In genomic region chr16:2912330-2913199, GRCh38 we compare ENCODE assay signal across 8 cellular contexts. TPM values are rescaled to one million over a fixed set of nuclear protein-coding genes. Genes with fewer than 3 reads are reported as not detected.
DNase-seq lines count a peak whose midpoint lies in the region; ATAC-seq, FAIRE-seq and TF ChIP-seq lines count a peak whose summit lies in the region.

No MANE protein-coding gene starts in this region.

- H3K79me2 ChIP-seq in H1 (ENCODE audit: control insufficient read depth in 1 of 2, insufficient read depth in 2 of 2, low read length in 2 of 2): peaks cover 0 to 2% of the 10 kb centered on the region in 2 experiments; a peak in 1 of 4 replicates

- no peak overlapping the region for H2BK12ac ChIP-seq in H1 (ENCODE audit: low read depth, low read length)

- H3K27ac ChIP-seq in H1 (ENCODE audit: low read depth, low read length) (no peak overlapping the region), mesodermal cell (ENCODE audit: low read depth, low read length, severe bottlenecking) (no peak overlapping the region), stomach smooth muscle (ENCODE audit: low read length) (peak overlapping the region; percentile 79)

- H3K18ac ChIP-seq in H1 (ENCODE audit: extremely low read depth, low read length): no peak overlapping the region; the same call in 1 of the 2 replicates

- H3K4me1 ChIP-seq in H1 (replicated peaks in 1 of 4; ENCODE audit: control insufficient read depth in 3 of 4, insufficient read depth in 4 of 4, low read length in 3 of 4): peaks cover 0 to 6% (median 2%) of the 10 kb centered on the region in 4 experiments; a peak in 3 of 7 replicates
- H3K4me1 ChIP-seq in mesodermal cell (ENCODE audit: control insufficient read depth, insufficient read depth, low read length, poor library complexity, severe bottlenecking): peaks cover 10% of the 10 kb centered on the region
- H3K4me1 ChIP-seq in stomach smooth muscle (ENCODE audit: control insufficient read depth, insufficient read depth, low read length): peaks cover 19% of the 10 kb centered on the region

- no peak overlapping the region for H2BK20ac ChIP-seq in H1 (ENCODE audit: low read length)

- POLR2A ChIA-PET in H1 (lab: Charles Lee; ENCODE audit: partially characterized antibody): interaction anchor here (0.7 to 2.6 kb wide), 6 partner anchors 13 to 161 kb away, joined by 3 to 11 read pairs (median 4); partner anchors contain the start of genes PAQR4 and SRRM2

- H3K36me3 ChIP-seq in H1 (ENCODE audit: control insufficient read depth in 2 of 4, insufficient read depth in 4 of 4, low read length in 3 of 4) (peaks cover 0 to 4% (median 0%) of the 10 kb centered on the region in 4 experiments; a peak in 1 of 8 replicates), mesodermal cell (ENCODE audit: control insufficient read depth, insufficient read depth, low read length) (peaks cover 22% of the 10 kb centered on the region), stomach smooth muscle (ENCODE audit: control insufficient read depth in 2 of 2, insufficient read depth in 2 of 2, low read length in 2 of 2) (peaks cover 9 to 14% of the 10 kb centered on the region in 2 donors)

- no peak overlapping the region for H4K91ac ChIP-seq in H1 (replicated peaks; ENCODE audit: insufficient read length, low read length)

- no peak overlapping the region for H2BK15ac ChIP-seq in H1 (ENCODE audit: low read length)

- no peak for TF ChIP-seq EP300 in H1 (IDR thresholded peaks at IDR 0.05; ENCODE audit: borderline replicate concordance in 1 of 2, low read depth in 2 of 2, low read length in 2 of 2)

- H2AK5ac ChIP-seq in H1 (ENCODE audit: low read depth, low read length): no peak overlapping the region

- peak; percentile 18 for ATAC-seq in GM19438 (IDR thresholded peaks at IDR 0.05; ENCODE audit: low read depth, unreplicated experiment)

- no peak for TF ChIP-seq POLR2A in H1 (IDR thresholded peaks at IDR 0.05; ENCODE audit: control extremely low read depth in 1 of 2, low read depth in 2 of 2, low read length in 2 of 2)

- no peaks in the 10 kb centered on the region for H3K9me3 ChIP-seq in H1 (ENCODE audit: insufficient read depth in 2 of 2, low read depth in 1 of 2, low read length in 1 of 2)
- H3K9me3 ChIP-seq in mesodermal cell (ENCODE audit: control insufficient read depth, low read length): no peaks in the 10 kb centered on the region
- no peaks in the 10 kb centered on the region for H3K9me3 ChIP-seq in stomach smooth muscle (ENCODE audit: control insufficient read depth in 2 of 2, low read length in 2 of 2)

- H3K9ac ChIP-seq in H1 (replicated peaks in 1 of 4; ENCODE audit: extremely low read depth in 1 of 4, low read depth in 3 of 4, low read length in 3 of 4) (peak overlapping the region in 2 of 4 experiments; percentile 2 to 76; a peak in 4 of 7 replicates), stomach smooth muscle (ENCODE audit: low read length in 2 of 2) (peak overlapping the region; percentile 84 to 90)

- H3K23me2 ChIP-seq in H1 (ENCODE audit: low read depth, low read length): peaks cover 13% of the 10 kb centered on the region

- H4K20me1 ChIP-seq in H1 (replicated peaks in 1 of 2; ENCODE audit: control insufficient read depth in 1 of 2, insufficient read depth in 2 of 2, low read length in 2 of 2): no peaks in the 10 kb centered on the region

- no peak overlapping the region for H3K14ac ChIP-seq in H1 (ENCODE audit: insufficient read length)

- peak overlapping the region; percentile 86; the same call in 1 of the 2 replicates for H2AFZ ChIP-seq in H1 (ENCODE audit: low read length)

- no peak for TF ChIP-seq RAD21 in H1 (IDR thresholded peaks at IDR 0.05 in 1 of 2, conservative IDR thresholded peaks at IDR 0.05 in 1 of 2; ENCODE audit: low read depth in 2 of 2, low read length in 2 of 2)

- peak; percentile 41 for DNase-seq in AG20443 (ENCODE audit: low spot score)
- no peak for DNase-seq in Jurkat, Clone E6-1 (ENCODE audit: low read depth, low spot score)
- peak; percentile 23 for DNase-seq in activated CD4-positive, alpha-beta T cell treated with anti-CD3 and anti-CD28 coated beads, Interleukin-2, amount 50 U/mL, for 1 hour
- no peak for DNase-seq in H1 (ENCODE audit: low read depth in 1 of 2, low spot score in 2 of 2)
- no peak for DNase-seq in SK-N-DZ (ENCODE audit: low spot score)

- H2BK120ac ChIP-seq in H1 (replicated peaks; ENCODE audit: low read depth, low read length): no peak overlapping the region

- no peak overlapping the region for H3K56ac ChIP-seq in H1 (replicated peaks; ENCODE audit: insufficient read length, low read depth, low read length)

- no peak for FAIRE-seq in H1 (lab: Jason Lieb, UNC)

- H3K79me1 ChIP-seq in H1 (ENCODE audit: low read depth, low read length): no peaks in the 10 kb centered on the region; the same call in 1 of the 2 replicates

- no peak overlapping the region; the same call in 1 of the 2 replicates for H2BK5ac ChIP-seq in H1 (ENCODE audit: low read depth, low read length)

- CTCF ChIA-PET in H1 (lab: Charles Lee; ENCODE audit: partially characterized antibody): interaction anchor here (0.6 to 9.9 kb wide), 8 partner anchors 11 to 890 kb away, joined by 3 to 98 read pairs (median 8); partner anchors contain the start of gene FLYWCH2

- peak overlapping the region; percentile 72 for H3K4me3 ChIP-seq in Jurkat, Clone E6-1 (ENCODE audit: low read length)
- H3K4me3 ChIP-seq in H1 (ENCODE audit: extremely low read depth in 1 of 4, insufficient read depth in 2 of 4, low read depth in 3 of 4, low read length in 4 of 4): peak overlapping the region; percentile 56 to 87 (median 73)
- H3K4me3 ChIP-seq in mesodermal cell (ENCODE audit: extremely low read depth, insufficient read depth, low read length, poor library complexity, severe bottlenecking): peak overlapping the region; percentile 46
- peak overlapping the region; percentile 89 to 92 for H3K4me3 ChIP-seq in stomach smooth muscle (ENCODE audit: low read length in 2 of 2)

- peak overlapping the region; percentile 54; the same call in 1 of the 2 replicates for H4K8ac ChIP-seq in H1 (ENCODE audit: extremely low read depth, insufficient read depth, low read length)

- no peak overlapping the region for H4K5ac ChIP-seq in H1 (ENCODE audit: insufficient read length, low read depth, low read length)

- H3K4ac ChIP-seq in H1 (replicated peaks; ENCODE audit: insufficient read length, low read depth, low read length): no peak overlapping the region

- H3K27me3 ChIP-seq in H1 (replicated peaks in 1 of 4; ENCODE audit: control insufficient read depth in 3 of 4, extremely low read depth in 1 of 4, insufficient read depth in 3 of 4, low read length in 3 of 4) (peaks cover 0 to 9% (median 8%) of the 10 kb centered on the region in 4 experiments; a peak in 5 of 7 replicates), stomach smooth muscle (ENCODE audit: control insufficient read depth in 1 of 2, insufficient read depth in 2 of 2, low read length in 2 of 2) (no peaks in the 10 kb centered on the region)

- WGBS in H1 (ENCODE audit: extremely low coverage in 1 of 2, insufficient coverage in 1 of 2, insufficient read length in 1 of 2, insufficient replicate concordance in 2 of 2, low coverage in 1 of 2, low lambda C conversion rate in 2 of 2, missing lambda C conversion rate in 1 of 2), 2 experiments: 15% methylated on average over 37 of the region's 39 CpGs; no CpG with 5 or more reads in 1 of the 2 experiments
- WGBS in mesodermal cell (ENCODE audit: insufficient coverage in 2 of 2), 2 experiments: 10 to 17% methylated on average over 29 to 34 of the region's 39 CpGs

- TF ChIP-seq CTCF in H1 (IDR thresholded peaks at IDR 0.05; ENCODE audit: control extremely low read depth in 1 of 3, insufficient read depth in 1 of 3, low read depth in 1 of 3, low read length in 3 of 3): no peak

- H3K23ac ChIP-seq in H1 (ENCODE audit: insufficient read length): no peak overlapping the region

- peak overlapping the region; percentile 96 to 100 for H3K4me2 ChIP-seq in H1 (ENCODE audit: insufficient read depth in 1 of 2, low read depth in 2 of 2, low read length in 2 of 2)

RNA-seq across cellular contexts. Expression of gene FLYWCH1, which starts 0.8 kb away (rescaled TPM):
- polyA plus RNA-seq in Jurkat, Clone E6-1 (2012; ENCODE audit: insufficient read depth, insufficient read length): 38.8 TPM
- total RNA-seq in H1 (2021; fragmentation: NEBNext Ultra II Directional; extraction: Animal tissue kit (Norgen Biotek cat#: 25700)): 23.1 and 23.5 TPM in 2 replicates
- 12.4 and 22.2 TPM in 2 replicates for polyA plus RNA-seq in H1 (2011; rRNA removed)
- 14.3 TPM for polyA plus RNA-seq in H1 (2011; cell fraction: cytosol; rRNA removed)
- 29.4 TPM for polyA plus RNA-seq in H1 (2011; cell fraction: nucleus; rRNA removed)
- polyA plus RNA-seq in H1 (2012, experiment 1 of 2): 10.6 to 15.2 TPM (median 13.5 TPM) in 4 replicates
- 19.6 TPM for polyA plus RNA-seq in H1 (2012, experiment 2 of 2)
- 10.4 TPM for polyA plus RNA-seq in H1 (2013, experiment 1 of 2)
- polyA plus RNA-seq in H1 (2013, experiment 2 of 2): 9.2 TPM
- 5.1 and 10.5 TPM in 2 replicates for polyA minus RNA-seq in H1 (2011; rRNA and poly(A)+ RNA removed)
- polyA minus RNA-seq in H1 (2011; cell fraction: cytosol; rRNA and poly(A)+ RNA removed): 9.8 TPM
- polyA minus RNA-seq in H1 (2011; cell fraction: nucleus; rRNA and poly(A)+ RNA removed): 15.7 TPM
- polyA plus RNA-seq in mesodermal cell (2013, experiment 1 of 2): 23.1 TPM
- 19.3 TPM for polyA plus RNA-seq in mesodermal cell (2013, experiment 2 of 2)
- 8.9 and 24.9 TPM in 2 replicates for polyA plus RNA-seq in SK-N-DZ (2014; cell fraction: cytosol; rRNA removed)
- polyA plus RNA-seq in SK-N-DZ (2014; cell fraction: nucleus; rRNA removed): 16.2 and 22.0 TPM in 2 replicates

RNA-seq across cellular contexts. Expression of gene FLYWCH2, which starts 29.6 kb away (rescaled TPM):
- polyA plus RNA-seq in Jurkat, Clone E6-1 (2012; ENCODE audit: insufficient read depth, insufficient read length): 37.7 TPM
- total RNA-seq in H1 (2021; fragmentation: NEBNext Ultra II Directional; extraction: Animal tissue kit (Norgen Biotek cat#: 25700)): 16.4 and 20.2 TPM in 2 replicates
- polyA plus RNA-seq in H1 (2011; rRNA removed): 30.7 and 43.8 TPM in 2 replicates
- polyA plus RNA-seq in H1 (2011; cell fraction: cytosol; rRNA removed): 44.9 TPM
- polyA plus RNA-seq in H1 (2011; cell fraction: nucleus; rRNA removed): 27.4 TPM
- 17.1 to 25.9 TPM (median 22.0 TPM) in 4 replicates for polyA plus RNA-seq in H1 (2012, experiment 1 of 2)
- polyA plus RNA-seq in H1 (2012, experiment 2 of 2): 24.5 TPM
- polyA plus RNA-seq in H1 (2013, experiment 1 of 2): 16.8 TPM
- 16.0 TPM for polyA plus RNA-seq in H1 (2013, experiment 2 of 2)
- polyA minus RNA-seq in H1 (2011; rRNA and poly(A)+ RNA removed): 4.6 and 5.4 TPM in 2 replicates
- 14.3 TPM for polyA minus RNA-seq in H1 (2011; cell fraction: cytosol; rRNA and poly(A)+ RNA removed)
- polyA minus RNA-seq in H1 (2011; cell fraction: nucleus; rRNA and poly(A)+ RNA removed): 14.3 TPM
- polyA plus RNA-seq in mesodermal cell (2013, experiment 1 of 2): 21.0 TPM
- 13.9 TPM for polyA plus RNA-seq in mesodermal cell (2013, experiment 2 of 2)
- polyA plus RNA-seq in SK-N-DZ (2014; cell fraction: cytosol; rRNA removed): 109 and 111 TPM in 2 replicates
- polyA plus RNA-seq in SK-N-DZ (2014; cell fraction: nucleus; rRNA removed): 50.3 and 65.1 TPM in 2 replicates

RNA-seq across cellular contexts. Expression of gene KREMEN2, which starts 51.5 kb away (rescaled TPM):
- polyA plus RNA-seq in Jurkat, Clone E6-1 (2012; ENCODE audit: insufficient read depth, insufficient read length): 0.82 TPM
- total RNA-seq in H1 (2021; fragmentation: NEBNext Ultra II Directional; extraction: Animal tissue kit (Norgen Biotek cat#: 25700)): 6.6 and 7.8 TPM in 2 replicates
- 7.0 and 10.4 TPM in 2 replicates for polyA plus RNA-seq in H1 (2011; rRNA removed)
- 8.8 TPM for polyA plus RNA-seq in H1 (2011; cell fraction: cytosol; rRNA removed)
- 16.5 TPM for polyA plus RNA-seq in H1 (2011; cell fraction: nucleus; rRNA removed)
- 2.6 to 7.9 TPM (median 6.3 TPM) in 4 replicates for polyA plus RNA-seq in H1 (2012, experiment 1 of 2)
- 6.3 TPM for polyA plus RNA-seq in H1 (2012, experiment 2 of 2)
- 10.9 TPM for polyA plus RNA-seq in H1 (2013, experiment 1 of 2)
- polyA plus RNA-seq in H1 (2013, experiment 2 of 2): 10.2 TPM
- 0.32 and 0.71 TPM in 2 replicates for polyA minus RNA-seq in H1 (2011; rRNA and poly(A)+ RNA removed)
- 2.3 TPM for polyA minus RNA-seq in H1 (2011; cell fraction: cytosol; rRNA and poly(A)+ RNA removed)
- polyA minus RNA-seq in H1 (2011; cell fraction: nucleus; rRNA and poly(A)+ RNA removed): 3.9 TPM
- polyA plus RNA-seq in mesodermal cell (2013, experiment 1 of 2): 2.3 TPM
- 1.6 TPM for polyA plus RNA-seq in mesodermal cell (2013, experiment 2 of 2)
- 16.9 and 22.7 TPM in 2 replicates for polyA plus RNA-seq in SK-N-DZ (2014; cell fraction: cytosol; rRNA removed)
- polyA plus RNA-seq in SK-N-DZ (2014; cell fraction: nucleus; rRNA removed): 45.5 and 46.1 TPM in 2 replicates

RNA-seq across cellular contexts. Expression of gene PRSS22, which starts 54.6 kb away (rescaled TPM):
- polyA plus RNA-seq in Jurkat, Clone E6-1 (2012; ENCODE audit: insufficient read depth, insufficient read length): not detected
- total RNA-seq in H1 (2021; fragmentation: NEBNext Ultra II Directional; extraction: Animal tissue kit (Norgen Biotek cat#: 25700)): 2.7 and 4.4 TPM in 2 replicates
- polyA plus RNA-seq in H1 (2011; rRNA removed): 4.0 and 5.8 TPM in 2 replicates
- 5.2 TPM for polyA plus RNA-seq in H1 (2011; cell fraction: cytosol; rRNA removed)
- polyA plus RNA-seq in H1 (2011; cell fraction: nucleus; rRNA removed): 20.5 TPM
- 1.5 to 4.3 TPM (median 2.9 TPM) in 4 replicates for polyA plus RNA-seq in H1 (2012, experiment 1 of 2)
- 1.6 TPM for polyA plus RNA-seq in H1 (2012, experiment 2 of 2)
- 3.5 TPM for polyA plus RNA-seq in H1 (2013, experiment 1 of 2)
- 3.1 TPM for polyA plus RNA-seq in H1 (2013, experiment 2 of 2)
- polyA minus RNA-seq in H1 (2011; rRNA and poly(A)+ RNA removed): 1.3 and 1.7 TPM in 2 replicates
- 1.3 TPM for polyA minus RNA-seq in H1 (2011; cell fraction: cytosol; rRNA and poly(A)+ RNA removed)
- 4.4 TPM for polyA minus RNA-seq in H1 (2011; cell fraction: nucleus; rRNA and poly(A)+ RNA removed)
- not detected for polyA plus RNA-seq in mesodermal cell (2013, experiment 1 of 2)
- polyA plus RNA-seq in mesodermal cell (2013, experiment 2 of 2): not detected
- not detected in 2 replicates for polyA plus RNA-seq in SK-N-DZ (2014; cell fraction: cytosol; rRNA removed)
- polyA plus RNA-seq in SK-N-DZ (2014; cell fraction: nucleus; rRNA removed): not detected in 2 replicates

RNA-seq across cellular contexts. Expression of gene PAQR4, which starts 56.6 kb away (rescaled TPM):
- polyA plus RNA-seq in Jurkat, Clone E6-1 (2012; ENCODE audit: insufficient read depth, insufficient read length): 33.2 TPM
- total RNA-seq in H1 (2021; fragmentation: NEBNext Ultra II Directional; extraction: Animal tissue kit (Norgen Biotek cat#: 25700)): 28.2 and 28.8 TPM in 2 replicates
- polyA plus RNA-seq in H1 (2011; rRNA removed): 34.6 and 52.8 TPM in 2 replicates
- 28.3 TPM for polyA plus RNA-seq in H1 (2011; cell fraction: cytosol; rRNA removed)
- 78.3 TPM for polyA plus RNA-seq in H1 (2011; cell fraction: nucleus; rRNA removed)
- polyA plus RNA-seq in H1 (2012, experiment 1 of 2): 20.3 to 25.4 TPM (median 23.6 TPM) in 4 replicates
- 28.0 TPM for polyA plus RNA-seq in H1 (2012, experiment 2 of 2)
- 32.2 TPM for polyA plus RNA-seq in H1 (2013, experiment 1 of 2)
- 33.2 TPM for polyA plus RNA-seq in H1 (2013, experiment 2 of 2)
- 17.1 and 17.9 TPM in 2 replicates for polyA minus RNA-seq in H1 (2011; rRNA and poly(A)+ RNA removed)
- polyA minus RNA-seq in H1 (2011; cell fraction: cytosol; rRNA and poly(A)+ RNA removed): 22.5 TPM
- 15.5 TPM for polyA minus RNA-seq in H1 (2011; cell fraction: nucleus; rRNA and poly(A)+ RNA removed)
- 10.6 TPM for polyA plus RNA-seq in mesodermal cell (2013, experiment 1 of 2)
- polyA plus RNA-seq in mesodermal cell (2013, experiment 2 of 2): 9.6 TPM
- polyA plus RNA-seq in SK-N-DZ (2014; cell fraction: cytosol; rRNA removed): 61.7 and 66.7 TPM in 2 replicates
- 84.7 and 92.4 TPM in 2 replicates for polyA plus RNA-seq in SK-N-DZ (2014; cell fraction: nucleus; rRNA removed)

Comparison
In these comparisons a context has a peak if more than half of its experiments do, and no peak if none do; other contexts are left out.
1. DNase-seq: peak in AG20443 (single experiment) and activated CD4-positive, alpha-beta T cell treated with anti-CD3 and anti-CD28 coated beads, Interleukin-2, amount 50 U/mL, for 1 hour (single experiment); none in Jurkat, Clone E6-1 (single experiment), H1 (0 of 2) and SK-N-DZ (single experiment).
2. Peak in every context shown above with its lines, with median percentiles within 50 percentile points of each other: H3K4me3 ChIP-seq.